1 cellular context compared by ENCODE assay signal in the genomic region with DNA sequence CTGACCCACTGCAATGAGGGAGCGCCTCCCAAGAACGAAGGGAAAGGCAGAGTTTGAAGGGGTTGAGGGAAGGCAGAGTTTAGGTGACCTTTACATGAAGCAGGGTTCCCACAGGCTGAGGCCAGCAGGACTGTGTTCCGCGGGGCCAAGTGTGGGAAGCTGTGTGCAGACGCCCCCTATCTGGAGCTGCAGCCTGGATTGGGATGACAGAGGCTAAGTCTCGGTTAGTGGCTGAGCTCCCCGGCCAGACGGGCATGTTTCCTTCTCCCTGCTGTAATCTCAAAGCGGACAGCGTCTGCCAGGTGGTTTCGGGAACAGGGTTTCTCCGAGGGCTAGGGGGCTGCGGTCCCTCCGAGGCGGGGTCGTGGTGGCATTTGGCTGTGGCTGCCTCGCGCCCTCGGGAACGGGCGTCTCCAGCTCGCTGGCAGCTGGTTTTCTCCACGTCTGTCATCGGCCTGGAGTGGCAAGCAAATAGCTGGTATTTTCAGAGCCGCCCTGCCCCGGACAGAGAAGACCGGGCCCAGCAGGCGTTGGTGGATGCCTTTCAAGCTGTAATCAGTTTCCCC.
TF ChIP-seq lines count a peak whose summit lies in the region.

No MANE protein-coding gene starts in this region.

TF ChIP-seq in WTC11, 78 proteins besides CTCF, POLR2A, EP300 and RAD21 (continued from another document):
- TF ChIP-seq HMGXB4 (CRISPR knock-in tag; IDR thresholded peaks at IDR 0.05), result no peak
- TF ChIP-seq NR1H2 (CRISPR knock-in tag; IDR thresholded peaks at IDR 0.05), result no peak
- no peak for TF ChIP-seq SMAD3 (CRISPR knock-in tag; IDR thresholded peaks at IDR 0.05; ENCODE audit: borderline replicate concordance)
- TF ChIP-seq ZNF121 (CRISPR knock-in tag; IDR thresholded peaks at IDR 0.05), result no peak
- TF ChIP-seq ZNF317 (CRISPR knock-in tag; IDR thresholded peaks at IDR 0.05; ENCODE audit: borderline replicate concordance, low read depth), result no peak
- 0 out of 2 replicates have a peak, but pooled peaks have one; percentile 35 for TF ChIP-seq ARID4B (CRISPR knock-in tag; IDR thresholded peaks at IDR 0.05; ENCODE audit: borderline replicate concordance)
- TF ChIP-seq GABPB1 (CRISPR knock-in tag; IDR thresholded peaks at IDR 0.05), result 0 out of 2 replicates have a peak, but pooled peaks have one; percentile 54
- no peak for TF ChIP-seq KAT7 (CRISPR knock-in tag; IDR thresholded peaks at IDR 0.05; ENCODE audit: borderline replicate concordance)
- TF ChIP-seq NFE2L1 (CRISPR knock-in tag; IDR thresholded peaks at IDR 0.05), result 0 out of 2 replicates have a peak, but pooled peaks have one; percentile 28
TF ChIP-seq in WTC11: peak in this region for 4.
